Comparison of ENCODE assay signal across 1 cellular context in the genomic region with DNA sequence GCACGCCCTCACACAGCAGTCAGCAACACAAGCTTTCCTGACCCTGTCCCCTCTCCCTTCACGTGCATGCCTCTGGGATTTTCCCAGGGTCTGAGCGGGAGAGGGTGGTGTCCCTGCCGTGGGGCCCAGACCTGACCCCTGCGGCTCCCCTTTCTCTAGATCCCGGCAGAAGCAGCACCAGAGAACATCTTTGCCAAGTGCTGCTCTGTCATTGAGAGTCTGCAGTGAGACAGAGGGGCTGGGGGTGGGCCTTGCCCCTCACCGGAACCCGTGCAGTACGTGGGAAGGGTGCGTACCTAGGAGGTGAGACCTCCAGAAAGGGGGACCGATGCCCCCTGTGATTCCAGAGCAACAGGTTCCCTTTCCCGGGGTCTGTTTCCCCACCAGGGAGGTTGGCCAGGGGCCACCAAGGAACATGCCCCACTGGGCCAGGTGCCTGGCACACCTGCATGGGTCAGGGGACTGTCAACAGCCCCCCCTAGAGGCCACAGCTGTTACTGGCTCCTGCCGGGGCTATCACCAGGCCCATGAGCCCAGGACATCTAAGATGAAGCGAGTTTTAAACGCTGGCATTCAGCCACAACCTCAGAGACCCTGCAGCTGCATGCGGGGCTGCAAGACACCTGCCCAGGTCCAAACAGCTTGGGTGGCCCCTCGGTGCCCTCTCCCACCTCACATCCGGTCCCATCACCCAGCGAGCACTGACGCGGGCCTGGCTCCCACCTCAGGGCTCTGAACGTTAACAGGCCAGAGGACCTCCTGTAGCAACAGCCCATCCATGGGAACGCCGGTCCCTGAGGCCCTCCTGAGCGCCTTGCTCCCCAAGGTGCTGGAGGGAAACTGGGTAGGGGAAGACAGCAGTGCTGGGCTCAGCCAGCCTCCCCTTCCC.
TF ChIP-seq lines count a peak whose summit lies in the region.

No MANE protein-coding gene starts in this region.

TF ChIP-seq in GM12878, 131 proteins besides CTCF, POLR2A, EP300 and RAD21:
- no peak for TF ChIP-seq RCOR1 (conservative IDR thresholded peaks at IDR 0.05; ENCODE audit: low read depth, low read length)
- TF ChIP-seq SIN3A (IDR thresholded peaks at IDR 0.05; ENCODE audit: low read depth, low read length): no peak
- TF ChIP-seq TCF3 (IDR thresholded peaks at IDR 0.05; ENCODE audit: borderline replicate concordance, insufficient read depth, low read depth, low read length): 0 out of 2 replicates have a peak, but pooled peaks have one; percentile 40
- TF ChIP-seq BHLHE40 (IDR thresholded peaks at IDR 0.05; ENCODE audit: borderline replicate concordance in 1 of 2, low read depth in 2 of 2, low read length in 1 of 2): no peak
- TF ChIP-seq POLR2AphosphoS5 (IDR thresholded peaks at IDR 0.05; ENCODE audit: low read length): peak; percentile 75
- no peak for TF ChIP-seq CHD1 (IDR thresholded peaks at IDR 0.05; ENCODE audit: low read depth, low read length)
- no peak for TF ChIP-seq RUNX3 (IDR thresholded peaks at IDR 0.05; ENCODE audit: low read length)
- TF ChIP-seq LARP7 (IDR thresholded peaks at IDR 0.05): no peak
- no peak for TF ChIP-seq ZNF622 (IDR thresholded peaks at IDR 0.05)
- no peak for TF ChIP-seq STAT3 (IDR thresholded peaks at IDR 0.05; ENCODE audit: low read depth, low read length)
- TF ChIP-seq, protein P1, sequence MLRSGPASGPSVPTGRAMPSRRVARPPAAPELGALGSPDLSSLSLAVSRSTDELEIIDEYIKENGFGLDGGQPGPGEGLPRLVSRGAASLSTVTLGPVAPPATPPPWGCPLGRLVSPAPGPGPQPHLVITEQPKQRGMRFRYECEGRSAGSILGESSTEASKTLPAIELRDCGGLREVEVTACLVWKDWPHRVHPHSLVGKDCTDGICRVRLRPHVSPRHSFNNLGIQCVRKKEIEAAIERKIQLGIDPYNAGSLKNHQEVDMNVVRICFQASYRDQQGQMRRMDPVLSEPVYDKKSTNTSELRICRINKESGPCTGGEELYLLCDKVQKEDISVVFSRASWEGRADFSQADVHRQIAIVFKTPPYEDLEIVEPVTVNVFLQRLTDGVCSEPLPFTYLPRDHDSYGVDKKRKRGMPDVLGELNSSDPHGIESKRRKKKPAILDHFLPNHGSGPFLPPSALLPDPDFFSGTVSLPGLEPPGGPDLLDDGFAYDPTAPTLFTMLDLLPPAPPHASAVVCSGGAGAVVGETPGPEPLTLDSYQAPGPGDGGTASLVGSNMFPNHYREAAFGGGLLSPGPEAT (IDR thresholded peaks at IDR 0.05; ENCODE audit: low read depth): no peak
- peak; percentile 27 for TF ChIP-seq PML (IDR thresholded peaks at IDR 0.05; ENCODE audit: low read length)
- no peak for TF ChIP-seq CREM (IDR thresholded peaks at IDR 0.05; ENCODE audit: low read depth)
- no peak for TF ChIP-seq SUPT20H (IDR thresholded peaks at IDR 0.05; ENCODE audit: borderline replicate concordance, control insufficient read depth, low read depth, low read length)
- TF ChIP-seq, protein P2, sequence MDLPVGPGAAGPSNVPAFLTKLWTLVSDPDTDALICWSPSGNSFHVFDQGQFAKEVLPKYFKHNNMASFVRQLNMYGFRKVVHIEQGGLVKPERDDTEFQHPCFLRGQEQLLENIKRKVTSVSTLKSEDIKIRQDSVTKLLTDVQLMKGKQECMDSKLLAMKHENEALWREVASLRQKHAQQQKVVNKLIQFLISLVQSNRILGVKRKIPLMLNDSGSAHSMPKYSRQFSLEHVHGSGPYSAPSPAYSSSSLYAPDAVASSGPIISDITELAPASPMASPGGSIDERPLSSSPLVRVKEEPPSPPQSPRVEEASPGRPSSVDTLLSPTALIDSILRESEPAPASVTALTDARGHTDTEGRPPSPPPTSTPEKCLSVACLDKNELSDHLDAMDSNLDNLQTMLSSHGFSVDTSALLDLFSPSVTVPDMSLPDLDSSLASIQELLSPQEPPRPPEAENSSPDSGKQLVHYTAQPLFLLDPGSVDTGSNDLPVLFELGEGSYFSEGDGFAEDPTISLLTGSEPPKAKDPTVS (IDR thresholded peaks at IDR 0.05; ENCODE audit: low read depth, low read length): no peak
- no peak for TF ChIP-seq BMI1 (IDR thresholded peaks at IDR 0.05; ENCODE audit: borderline replicate concordance)
- no peak for TF ChIP-seq NFIC (IDR thresholded peaks at IDR 0.05; ENCODE audit: low read depth, low read length)
- TF ChIP-seq, protein P3, sequence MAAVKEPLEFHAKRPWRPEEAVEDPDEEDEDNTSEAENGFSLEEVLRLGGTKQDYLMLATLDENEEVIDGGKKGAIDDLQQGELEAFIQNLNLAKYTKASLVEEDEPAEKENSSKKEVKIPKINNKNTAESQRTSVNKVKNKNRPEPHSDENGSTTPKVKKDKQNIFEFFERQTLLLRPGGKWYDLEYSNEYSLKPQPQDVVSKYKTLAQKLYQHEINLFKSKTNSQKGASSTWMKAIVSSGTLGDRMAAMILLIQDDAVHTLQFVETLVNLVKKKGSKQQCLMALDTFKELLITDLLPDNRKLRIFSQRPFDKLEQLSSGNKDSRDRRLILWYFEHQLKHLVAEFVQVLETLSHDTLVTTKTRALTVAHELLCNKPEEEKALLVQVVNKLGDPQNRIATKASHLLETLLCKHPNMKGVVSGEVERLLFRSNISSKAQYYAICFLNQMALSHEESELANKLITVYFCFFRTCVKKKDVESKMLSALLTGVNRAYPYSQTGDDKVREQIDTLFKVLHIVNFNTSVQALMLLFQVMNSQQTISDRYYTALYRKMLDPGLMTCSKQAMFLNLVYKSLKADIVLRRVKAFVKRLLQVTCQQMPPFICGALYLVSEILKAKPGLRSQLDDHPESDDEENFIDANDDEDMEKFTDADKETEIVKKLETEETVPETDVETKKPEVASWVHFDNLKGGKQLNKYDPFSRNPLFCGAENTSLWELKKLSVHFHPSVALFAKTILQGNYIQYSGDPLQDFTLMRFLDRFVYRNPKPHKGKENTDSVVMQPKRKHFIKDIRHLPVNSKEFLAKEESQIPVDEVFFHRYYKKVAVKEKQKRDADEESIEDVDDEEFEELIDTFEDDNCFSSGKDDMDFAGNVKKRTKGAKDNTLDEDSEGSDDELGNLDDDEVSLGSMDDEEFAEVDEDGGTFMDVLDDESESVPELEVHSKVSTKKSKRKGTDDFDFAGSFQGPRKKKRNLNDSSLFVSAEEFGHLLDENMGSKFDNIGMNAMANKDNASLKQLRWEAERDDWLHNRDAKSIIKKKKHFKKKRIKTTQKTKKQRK (IDR thresholded peaks at IDR 0.05; ENCODE audit: low read depth, low read length): no peak
- TF ChIP-seq ESRRA (IDR thresholded peaks at IDR 0.05; ENCODE audit: low read length): no peak
- no peak for TF ChIP-seq SUZ12 (IDR thresholded peaks at IDR 0.05; ENCODE audit: unreplicated experiment)
- no peak for TF ChIP-seq RB1 (IDR thresholded peaks at IDR 0.05; ENCODE audit: borderline replicate concordance)
- TF ChIP-seq SMC3 (IDR thresholded peaks at IDR 0.05; ENCODE audit: borderline replicate concordance, low read length): peak; percentile 22; the same call in 1 of the 2 replicates
- TF ChIP-seq POU2F2 (IDR thresholded peaks at IDR 0.05; ENCODE audit: borderline replicate concordance, low read depth, low read length): 0 out of 3 replicates have a peak, but pooled peaks have one; percentile 8
- TF ChIP-seq TCF12 (IDR thresholded peaks at IDR 0.05; ENCODE audit: low read depth, low read length): 0 out of 2 replicates have a peak, but pooled peaks have one; percentile 24
- peak; percentile 45; the same call in 1 of the 2 replicates for TF ChIP-seq SMAD5 (IDR thresholded peaks at IDR 0.05; ENCODE audit: low read depth)
- TF ChIP-seq, protein P4, sequence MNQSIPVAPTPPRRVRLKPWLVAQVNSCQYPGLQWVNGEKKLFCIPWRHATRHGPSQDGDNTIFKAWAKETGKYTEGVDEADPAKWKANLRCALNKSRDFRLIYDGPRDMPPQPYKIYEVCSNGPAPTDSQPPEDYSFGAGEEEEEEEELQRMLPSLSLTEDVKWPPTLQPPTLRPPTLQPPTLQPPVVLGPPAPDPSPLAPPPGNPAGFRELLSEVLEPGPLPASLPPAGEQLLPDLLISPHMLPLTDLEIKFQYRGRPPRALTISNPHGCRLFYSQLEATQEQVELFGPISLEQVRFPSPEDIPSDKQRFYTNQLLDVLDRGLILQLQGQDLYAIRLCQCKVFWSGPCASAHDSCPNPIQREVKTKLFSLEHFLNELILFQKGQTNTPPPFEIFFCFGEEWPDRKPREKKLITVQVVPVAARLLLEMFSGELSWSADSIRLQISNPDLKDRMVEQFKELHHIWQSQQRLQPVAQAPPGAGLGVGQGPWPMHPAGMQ (IDR thresholded peaks at IDR 0.05; ENCODE audit: borderline replicate concordance): no peak
- TF ChIP-seq, protein P5, sequence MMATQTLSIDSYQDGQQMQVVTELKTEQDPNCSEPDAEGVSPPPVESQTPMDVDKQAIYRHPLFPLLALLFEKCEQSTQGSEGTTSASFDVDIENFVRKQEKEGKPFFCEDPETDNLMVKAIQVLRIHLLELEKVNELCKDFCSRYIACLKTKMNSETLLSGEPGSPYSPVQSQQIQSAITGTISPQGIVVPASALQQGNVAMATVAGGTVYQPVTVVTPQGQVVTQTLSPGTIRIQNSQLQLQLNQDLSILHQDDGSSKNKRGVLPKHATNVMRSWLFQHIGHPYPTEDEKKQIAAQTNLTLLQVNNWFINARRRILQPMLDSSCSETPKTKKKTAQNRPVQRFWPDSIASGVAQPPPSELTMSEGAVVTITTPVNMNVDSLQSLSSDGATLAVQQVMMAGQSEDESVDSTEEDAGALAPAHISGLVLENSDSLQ (IDR thresholded peaks at IDR 0.05): no peak
- TF ChIP-seq NRF1 (conservative IDR thresholded peaks at IDR 0.05; ENCODE audit: low read depth, low read length): no peak
- TF ChIP-seq ZBED1 (IDR thresholded peaks at IDR 0.05; ENCODE audit: borderline replicate concordance): no peak
- no peak for TF ChIP-seq NFXL1 (IDR thresholded peaks at IDR 0.05; ENCODE audit: borderline replicate concordance)
- peak; percentile 39; the same call in 1 of the 2 replicates for TF ChIP-seq BCL11A (IDR thresholded peaks at IDR 0.05; ENCODE audit: low read depth, low read length)
- no peak for TF ChIP-seq MEF2A (IDR thresholded peaks at IDR 0.05; ENCODE audit: insufficient read depth, low read depth, low read length)
- no peak for TF ChIP-seq JUNB (IDR thresholded peaks at IDR 0.05)
- TF ChIP-seq NR2C2 (IDR thresholded peaks at IDR 0.05; ENCODE audit: borderline replicate concordance, control insufficient read depth, insufficient read length, low read depth): no peak
- TF ChIP-seq, protein P6, sequence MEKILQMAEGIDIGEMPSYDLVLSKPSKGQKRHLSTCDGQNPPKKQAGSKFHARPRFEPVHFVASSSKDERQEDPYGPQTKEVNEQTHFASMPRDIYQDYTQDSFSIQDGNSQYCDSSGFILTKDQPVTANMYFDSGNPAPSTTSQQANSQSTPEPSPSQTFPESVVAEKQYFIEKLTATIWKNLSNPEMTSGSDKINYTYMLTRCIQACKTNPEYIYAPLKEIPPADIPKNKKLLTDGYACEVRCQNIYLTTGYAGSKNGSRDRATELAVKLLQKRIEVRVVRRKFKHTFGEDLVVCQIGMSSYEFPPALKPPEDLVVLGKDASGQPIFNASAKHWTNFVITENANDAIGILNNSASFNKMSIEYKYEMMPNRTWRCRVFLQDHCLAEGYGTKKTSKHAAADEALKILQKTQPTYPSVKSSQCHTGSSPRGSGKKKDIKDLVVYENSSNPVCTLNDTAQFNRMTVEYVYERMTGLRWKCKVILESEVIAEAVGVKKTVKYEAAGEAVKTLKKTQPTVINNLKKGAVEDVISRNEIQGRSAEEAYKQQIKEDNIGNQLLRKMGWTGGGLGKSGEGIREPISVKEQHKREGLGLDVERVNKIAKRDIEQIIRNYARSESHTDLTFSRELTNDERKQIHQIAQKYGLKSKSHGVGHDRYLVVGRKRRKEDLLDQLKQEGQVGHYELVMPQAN (conservative IDR thresholded peaks at IDR 0.05): no peak
